1 cellular context compared by ENCODE assay signal in genomic region chr16:15955425-15955824, GRCh38.
A peak's percentile ranks its signal among the peaks of the same experiment; 100 is the strongest.
TF ChIP-seq lines count a peak whose summit lies in the region.

No MANE protein-coding gene starts in this region.

TF ChIP-seq in HEK293, 187 proteins besides CTCF, POLR2A, EP300 and RAD21 (continued from another document):
- TF ChIP-seq, protein P1, sequence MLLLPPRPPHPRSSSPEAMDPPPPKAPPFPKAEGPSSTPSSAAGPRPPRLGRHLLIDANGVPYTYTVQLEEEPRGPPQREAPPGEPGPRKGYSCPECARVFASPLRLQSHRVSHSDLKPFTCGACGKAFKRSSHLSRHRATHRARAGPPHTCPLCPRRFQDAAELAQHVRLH (tag by site-specific recombination; IDR thresholded peaks at IDR 0.05) = 0 out of 2 replicates have a peak, but pooled peaks have one; percentile 31
TF ChIP-seq in HEK293: peak in this region for 2.
